1 cellular context compared by ENCODE assay signal in the genomic region with DNA sequence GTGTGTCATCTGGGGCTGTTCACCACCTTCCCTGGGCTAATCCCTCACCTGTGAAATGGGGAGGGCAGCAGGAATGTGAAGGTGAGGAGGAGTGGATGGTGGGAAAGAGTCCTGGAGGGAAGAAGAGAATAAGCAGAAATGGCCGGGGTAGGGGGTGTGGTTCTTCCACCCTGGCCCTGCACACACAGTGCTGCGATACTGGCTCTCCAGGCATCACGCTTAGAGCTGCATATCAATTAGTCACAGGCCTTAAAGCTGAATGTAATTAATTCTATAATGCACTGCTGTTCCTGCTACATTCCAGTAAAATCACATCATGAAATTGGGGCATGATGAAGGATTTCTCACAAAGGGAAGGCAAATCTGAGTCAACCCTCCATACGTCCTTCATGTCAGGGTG.
TF ChIP-seq lines count a peak whose summit lies in the region.

No MANE protein-coding gene starts in this region.

TF ChIP-seq in WTC11, 78 proteins besides CTCF, POLR2A, EP300 and RAD21:
- TF ChIP-seq, protein P1, sequence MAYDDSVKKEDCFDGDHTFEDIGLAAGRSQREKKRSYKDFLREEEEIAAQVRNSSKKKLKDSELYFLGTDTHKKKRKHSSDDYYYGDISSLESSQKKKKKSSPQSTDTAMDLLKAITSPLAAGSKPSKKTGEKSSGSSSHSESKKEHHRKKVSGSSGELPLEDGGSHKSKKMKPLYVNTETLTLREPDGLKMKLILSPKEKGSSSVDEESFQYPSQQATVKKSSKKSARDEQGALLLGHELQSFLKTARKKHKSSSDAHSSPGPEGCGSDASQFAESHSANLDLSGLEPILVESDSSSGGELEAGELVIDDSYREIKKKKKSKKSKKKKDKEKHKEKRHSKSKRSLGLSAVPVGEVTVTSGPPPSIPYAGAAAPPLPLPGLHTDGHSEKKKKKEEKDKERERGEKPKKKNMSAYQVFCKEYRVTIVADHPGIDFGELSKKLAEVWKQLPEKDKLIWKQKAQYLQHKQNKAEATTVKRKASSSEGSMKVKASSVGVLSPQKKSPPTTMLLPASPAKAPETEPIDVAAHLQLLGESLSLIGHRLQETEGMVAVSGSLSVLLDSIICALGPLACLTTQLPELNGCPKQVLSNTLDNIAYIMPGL (CRISPR knock-in tag; IDR thresholded peaks at IDR 0.05): no peak
